31 cellular contexts compared by ENCODE assay signal in the genomic region with DNA sequence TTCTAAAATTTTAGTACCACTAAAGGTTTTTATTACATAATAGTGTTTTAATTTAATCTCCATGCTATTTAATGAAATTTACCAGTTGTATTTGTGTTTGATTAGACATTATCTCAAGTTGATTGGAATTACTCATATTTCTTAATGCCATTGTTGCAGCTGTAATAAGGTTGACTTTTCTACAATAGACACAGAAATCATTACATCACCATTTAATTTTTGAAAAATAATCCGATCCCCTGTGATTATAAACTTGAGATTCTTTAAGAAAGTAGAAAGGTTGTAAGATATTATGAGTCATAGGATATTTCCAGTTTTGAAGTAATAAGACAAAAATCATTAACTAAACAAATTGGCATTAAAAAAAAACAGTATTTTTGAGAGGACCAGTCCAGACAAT.
"Had no signal": no experiment of that assay in that cellular context is flagged by ENCODE, and none has a peak within 500 bp of the region (broad histone marks: within the 10 kb centered on the region; RNA-seq: fewer than 3 reads in every experiment).

No MANE protein-coding gene starts in this region.

- DNase-seq: hypothalamus; immature natural killer cell; kidney; left colon; left lung; lower lobe of right lung; mammary epithelial cell; mesenchymal stem cell; naive thymus-derived CD8-positive, alpha-beta T cell; nucleus accumbens; pancreas; posterior cingulate gyrus; retina; right cardiac atrium; sigmoid colon; small intestine; spleen; stimulated activated CD4-positive, alpha-beta T cell treated with anti-CD3 and anti-CD28 coated beads, Interleukin-4, amount 100 ng/mL, for 24 hours; stimulated activated naive CD4-positive, alpha-beta T cell; tibial artery; trophoblast cell; upper lobe of right lung had no signal

- H3K4me1 Mint-ChIP-seq: immature natural killer cell; naive thymus-derived CD8-positive, alpha-beta T cell; stimulated activated effector memory CD8-positive, alpha-beta T cell treated with anti-CD3 and anti-CD28 coated beads, Interleukin-12 subunit alpha, Interleukin-12 subunit beta, amount 100 ng/mL, for 72 hours had no signal

- H3K27me3 ChIP-seq: left lung, pancreas, sigmoid colon, spleen, suprapubic skin, tibial artery, upper lobe of right lung had no signal

- H3K4me3 ChIP-seq: left lung, lower lobe of right lung, pancreas, prostate gland, sigmoid colon, spleen, suprapubic skin, thoracic aorta, tibial artery, upper lobe of right lung had no signal

- H3K4me3 Mint-ChIP-seq: immature natural killer cell; naive thymus-derived CD8-positive, alpha-beta T cell; nephron; neural crest cell; stimulated activated effector memory CD8-positive, alpha-beta T cell treated with anti-CD3 and anti-CD28 coated beads, Interleukin-12 subunit alpha, Interleukin-12 subunit beta, amount 100 ng/mL, for 72 hours; stimulated activated naive CD8-positive, alpha-beta T cell treated with anti-CD3 and anti-CD28 coated beads, Interleukin-15, Interleukin-2, amounts not matched to agents 100 ng/mL and 50 ng/mL, for 24 hours had no signal

- ATAC-seq: left colon; left lung; lower lobe of right lung; naive thymus-derived CD8-positive, alpha-beta T cell; pancreas; right cardiac atrium; stimulated activated effector memory CD8-positive, alpha-beta T cell treated with anti-CD3 and anti-CD28 coated beads, Interleukin-12 subunit alpha, Interleukin-12 subunit beta, amount 100 ng/mL, for 72 hours; upper lobe of right lung had no signal

- H3K4me1 ChIP-seq: left lung, lower lobe of right lung, prostate gland, spleen, suprapubic skin, tibial artery, upper lobe of right lung had no signal

- H3K27ac Mint-ChIP-seq: immature natural killer cell; naive thymus-derived CD8-positive, alpha-beta T cell; nephron; stimulated activated effector memory CD8-positive, alpha-beta T cell treated with anti-CD3 and anti-CD28 coated beads, Interleukin-12 subunit alpha, Interleukin-12 subunit beta, amount 100 ng/mL, for 72 hours; stimulated activated naive CD8-positive, alpha-beta T cell treated with anti-CD3 and anti-CD28 coated beads, Interleukin-15, Interleukin-2, amounts not matched to agents 100 ng/mL and 50 ng/mL, for 24 hours had no signal

- H3K9me3 ChIP-seq: left lung, lower lobe of right lung, prostate gland, sigmoid colon, suprapubic skin, thoracic aorta, tibial artery, upper lobe of right lung had no signal

- H3K36me3 Mint-ChIP-seq: naive thymus-derived CD8-positive, alpha-beta T cell; stimulated activated effector memory CD8-positive, alpha-beta T cell treated with anti-CD3 and anti-CD28 coated beads, Interleukin-12 subunit alpha, Interleukin-12 subunit beta, amount 100 ng/mL, for 72 hours had no signal

- H3K27ac ChIP-seq: left lung, lower lobe of right lung, pancreas, prostate gland, sigmoid colon, spleen, suprapubic skin, thoracic aorta, tibial artery, upper lobe of right lung had no signal

- H3K36me3 ChIP-seq: left lung, lower lobe of right lung, pancreas, prostate gland, sigmoid colon, spleen, suprapubic skin, thoracic aorta, tibial artery, upper lobe of right lung had no signal

- H3K27me3 Mint-ChIP-seq: naive thymus-derived CD8-positive, alpha-beta T cell; stimulated activated naive CD8-positive, alpha-beta T cell treated with anti-CD3 and anti-CD28 coated beads, Interleukin-15, Interleukin-2, amounts not matched to agents 100 ng/mL and 50 ng/mL, for 24 hours had no signal

- FAIRE-seq: islet of Langerhans, kidney, pancreas, small intestine, urothelium cell line had no signal
